In the genomic region with DNA sequence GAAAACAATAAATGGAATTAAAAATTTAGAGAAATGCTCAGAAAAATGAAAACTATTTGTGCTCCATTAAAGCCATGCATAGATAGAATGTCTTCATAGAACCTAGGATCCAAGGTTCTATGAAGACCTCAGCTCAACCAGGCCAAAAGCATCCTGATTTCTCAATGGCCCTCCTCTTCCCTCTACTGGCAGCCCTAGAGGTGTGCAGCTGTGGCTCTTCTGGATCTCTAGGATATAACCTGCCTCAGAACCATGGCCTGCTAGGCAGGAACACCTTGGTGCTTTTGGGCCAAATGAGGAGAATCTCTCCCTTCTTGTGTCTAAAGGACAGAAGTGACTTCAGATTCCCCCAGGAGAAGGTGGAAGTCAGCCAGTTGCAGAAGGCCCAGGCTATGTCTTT, we compare ENCODE assay signal across 3 cellular contexts.
A peak's percentile ranks its signal among the peaks of the same experiment; 100 is the strongest.
TF ChIP-seq lines count a peak whose summit lies in the region.

No MANE protein-coding gene starts in this region.

TF ChIP-seq in HEK293T, 16 proteins besides CTCF, POLR2A, EP300 and RAD21:
- TF ChIP-seq FOXK2 (IDR thresholded peaks at IDR 0.05) (no peak), LEF1 (IDR thresholded peaks at IDR 0.05; ENCODE audit: borderline replicate concordance) (no peak), L3MBTL2 (conservative IDR thresholded peaks at IDR 0.05) (no peak), ELF4 (IDR thresholded peaks at IDR 0.05) (no peak), SP1 (IDR thresholded peaks at IDR 0.05) (no peak), FOXM1 (IDR thresholded peaks at IDR 0.05; ENCODE audit: borderline replicate concordance) (no peak), HDGF (IDR thresholded peaks at IDR 0.05; ENCODE audit: borderline replicate concordance) (no peak), ARNT (IDR thresholded peaks at IDR 0.05) (no peak), NFRKB (IDR thresholded peaks at IDR 0.05) (no peak), TARDBP (IDR thresholded peaks at IDR 0.05) (no peak), CTBP1 (IDR thresholded peaks at IDR 0.05; ENCODE audit: borderline replicate concordance) (no peak), ZNF384 (IDR thresholded peaks at IDR 0.05) (no peak)
- TF ChIP-seq, protein P1, sequence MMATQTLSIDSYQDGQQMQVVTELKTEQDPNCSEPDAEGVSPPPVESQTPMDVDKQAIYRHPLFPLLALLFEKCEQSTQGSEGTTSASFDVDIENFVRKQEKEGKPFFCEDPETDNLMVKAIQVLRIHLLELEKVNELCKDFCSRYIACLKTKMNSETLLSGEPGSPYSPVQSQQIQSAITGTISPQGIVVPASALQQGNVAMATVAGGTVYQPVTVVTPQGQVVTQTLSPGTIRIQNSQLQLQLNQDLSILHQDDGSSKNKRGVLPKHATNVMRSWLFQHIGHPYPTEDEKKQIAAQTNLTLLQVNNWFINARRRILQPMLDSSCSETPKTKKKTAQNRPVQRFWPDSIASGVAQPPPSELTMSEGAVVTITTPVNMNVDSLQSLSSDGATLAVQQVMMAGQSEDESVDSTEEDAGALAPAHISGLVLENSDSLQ (IDR thresholded peaks at IDR 0.05) = no peak

TF ChIP-seq in GM12878, 131 proteins besides CTCF, POLR2A, EP300 and RAD21:
- TF ChIP-seq GABPA (IDR thresholded peaks at IDR 0.05; ENCODE audit: low read depth) = no peak
- no peak for TF ChIP-seq CREB1 (IDR thresholded peaks at IDR 0.05; ENCODE audit: low read depth)
- TF ChIP-seq CBX3 (IDR thresholded peaks at IDR 0.05; ENCODE audit: borderline replicate concordance, low read depth) = no peak
- no peak for TF ChIP-seq ZNF217 (IDR thresholded peaks at IDR 0.05)
- TF ChIP-seq, protein P2, sequence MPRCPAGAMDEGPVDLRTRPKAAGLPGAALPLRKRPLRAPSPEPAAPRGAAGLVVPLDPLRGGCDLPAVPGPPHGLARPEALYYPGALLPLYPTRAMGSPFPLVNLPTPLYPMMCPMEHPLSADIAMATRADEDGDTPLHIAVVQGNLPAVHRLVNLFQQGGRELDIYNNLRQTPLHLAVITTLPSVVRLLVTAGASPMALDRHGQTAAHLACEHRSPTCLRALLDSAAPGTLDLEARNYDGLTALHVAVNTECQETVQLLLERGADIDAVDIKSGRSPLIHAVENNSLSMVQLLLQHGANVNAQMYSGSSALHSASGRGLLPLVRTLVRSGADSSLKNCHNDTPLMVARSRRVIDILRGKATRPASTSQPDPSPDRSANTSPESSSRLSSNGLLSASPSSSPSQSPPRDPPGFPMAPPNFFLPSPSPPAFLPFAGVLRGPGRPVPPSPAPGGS (IDR thresholded peaks at IDR 0.05; ENCODE audit: borderline replicate concordance, insufficient read depth, low read depth, low read length, poor library complexity, severe bottlenecking) = no peak
- peak; percentile 91 for TF ChIP-seq SMC3 (IDR thresholded peaks at IDR 0.05; ENCODE audit: borderline replicate concordance, low read length)
- no peak for TF ChIP-seq MEF2A (IDR thresholded peaks at IDR 0.05; ENCODE audit: insufficient read depth, low read depth, low read length)
- TF ChIP-seq POLR2AphosphoS5 (IDR thresholded peaks at IDR 0.05; ENCODE audit: low read length) = no peak
- TF ChIP-seq, protein P3, sequence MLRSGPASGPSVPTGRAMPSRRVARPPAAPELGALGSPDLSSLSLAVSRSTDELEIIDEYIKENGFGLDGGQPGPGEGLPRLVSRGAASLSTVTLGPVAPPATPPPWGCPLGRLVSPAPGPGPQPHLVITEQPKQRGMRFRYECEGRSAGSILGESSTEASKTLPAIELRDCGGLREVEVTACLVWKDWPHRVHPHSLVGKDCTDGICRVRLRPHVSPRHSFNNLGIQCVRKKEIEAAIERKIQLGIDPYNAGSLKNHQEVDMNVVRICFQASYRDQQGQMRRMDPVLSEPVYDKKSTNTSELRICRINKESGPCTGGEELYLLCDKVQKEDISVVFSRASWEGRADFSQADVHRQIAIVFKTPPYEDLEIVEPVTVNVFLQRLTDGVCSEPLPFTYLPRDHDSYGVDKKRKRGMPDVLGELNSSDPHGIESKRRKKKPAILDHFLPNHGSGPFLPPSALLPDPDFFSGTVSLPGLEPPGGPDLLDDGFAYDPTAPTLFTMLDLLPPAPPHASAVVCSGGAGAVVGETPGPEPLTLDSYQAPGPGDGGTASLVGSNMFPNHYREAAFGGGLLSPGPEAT (IDR thresholded peaks at IDR 0.05; ENCODE audit: low read depth) = no peak
- no peak for TF ChIP-seq TAF1 (IDR thresholded peaks at IDR 0.05; ENCODE audit: borderline replicate concordance, low read depth, low read length)
- TF ChIP-seq CHD2 (IDR thresholded peaks at IDR 0.05; ENCODE audit: borderline replicate concordance, low read depth, low read length) = no peak
- no peak for TF ChIP-seq JUNB (IDR thresholded peaks at IDR 0.05)
- peak; percentile 44; the same call in 1 of the 2 replicates for TF ChIP-seq YY1 (IDR thresholded peaks at IDR 0.05; ENCODE audit: low read depth, low read length)
- TF ChIP-seq, protein P4, sequence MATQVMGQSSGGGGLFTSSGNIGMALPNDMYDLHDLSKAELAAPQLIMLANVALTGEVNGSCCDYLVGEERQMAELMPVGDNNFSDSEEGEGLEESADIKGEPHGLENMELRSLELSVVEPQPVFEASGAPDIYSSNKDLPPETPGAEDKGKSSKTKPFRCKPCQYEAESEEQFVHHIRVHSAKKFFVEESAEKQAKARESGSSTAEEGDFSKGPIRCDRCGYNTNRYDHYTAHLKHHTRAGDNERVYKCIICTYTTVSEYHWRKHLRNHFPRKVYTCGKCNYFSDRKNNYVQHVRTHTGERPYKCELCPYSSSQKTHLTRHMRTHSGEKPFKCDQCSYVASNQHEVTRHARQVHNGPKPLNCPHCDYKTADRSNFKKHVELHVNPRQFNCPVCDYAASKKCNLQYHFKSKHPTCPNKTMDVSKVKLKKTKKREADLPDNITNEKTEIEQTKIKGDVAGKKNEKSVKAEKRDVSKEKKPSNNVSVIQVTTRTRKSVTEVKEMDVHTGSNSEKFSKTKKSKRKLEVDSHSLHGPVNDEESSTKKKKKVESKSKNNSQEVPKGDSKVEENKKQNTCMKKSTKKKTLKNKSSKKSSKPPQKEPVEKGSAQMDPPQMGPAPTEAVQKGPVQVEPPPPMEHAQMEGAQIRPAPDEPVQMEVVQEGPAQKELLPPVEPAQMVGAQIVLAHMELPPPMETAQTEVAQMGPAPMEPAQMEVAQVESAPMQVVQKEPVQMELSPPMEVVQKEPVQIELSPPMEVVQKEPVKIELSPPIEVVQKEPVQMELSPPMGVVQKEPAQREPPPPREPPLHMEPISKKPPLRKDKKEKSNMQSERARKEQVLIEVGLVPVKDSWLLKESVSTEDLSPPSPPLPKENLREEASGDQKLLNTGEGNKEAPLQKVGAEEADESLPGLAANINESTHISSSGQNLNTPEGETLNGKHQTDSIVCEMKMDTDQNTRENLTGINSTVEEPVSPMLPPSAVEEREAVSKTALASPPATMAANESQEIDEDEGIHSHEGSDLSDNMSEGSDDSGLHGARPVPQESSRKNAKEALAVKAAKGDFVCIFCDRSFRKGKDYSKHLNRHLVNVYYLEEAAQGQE (IDR thresholded peaks at IDR 0.05; ENCODE audit: low read depth, low read length) = no peak
- TF ChIP-seq ASH2L (IDR thresholded peaks at IDR 0.05; ENCODE audit: borderline replicate concordance, low read depth) = no peak

TF ChIP-seq in liver, 16 proteins besides CTCF, POLR2A, EP300 and RAD21:
- TF ChIP-seq TAF1 (conservative IDR thresholded peaks at IDR 0.05) (no peak), HNF4A (conservative IDR thresholded peaks at IDR 0.05) (no peak), FOXA2 (IDR thresholded peaks at IDR 0.05) (no peak), FOXA1 (IDR thresholded peaks at IDR 0.05) (no peak), SP1 (IDR thresholded peaks at IDR 0.05) (no peak), HNF4G (IDR thresholded peaks at IDR 0.05) (no peak)
- TF ChIP-seq, protein P5, sequence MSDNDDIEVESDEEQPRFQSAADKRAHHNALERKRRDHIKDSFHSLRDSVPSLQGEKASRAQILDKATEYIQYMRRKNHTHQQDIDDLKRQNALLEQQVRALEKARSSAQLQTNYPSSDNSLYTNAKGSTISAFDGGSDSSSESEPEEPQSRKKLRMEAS (IDR thresholded peaks at IDR 0.05) = no peak
- TF ChIP-seq, protein P6, sequence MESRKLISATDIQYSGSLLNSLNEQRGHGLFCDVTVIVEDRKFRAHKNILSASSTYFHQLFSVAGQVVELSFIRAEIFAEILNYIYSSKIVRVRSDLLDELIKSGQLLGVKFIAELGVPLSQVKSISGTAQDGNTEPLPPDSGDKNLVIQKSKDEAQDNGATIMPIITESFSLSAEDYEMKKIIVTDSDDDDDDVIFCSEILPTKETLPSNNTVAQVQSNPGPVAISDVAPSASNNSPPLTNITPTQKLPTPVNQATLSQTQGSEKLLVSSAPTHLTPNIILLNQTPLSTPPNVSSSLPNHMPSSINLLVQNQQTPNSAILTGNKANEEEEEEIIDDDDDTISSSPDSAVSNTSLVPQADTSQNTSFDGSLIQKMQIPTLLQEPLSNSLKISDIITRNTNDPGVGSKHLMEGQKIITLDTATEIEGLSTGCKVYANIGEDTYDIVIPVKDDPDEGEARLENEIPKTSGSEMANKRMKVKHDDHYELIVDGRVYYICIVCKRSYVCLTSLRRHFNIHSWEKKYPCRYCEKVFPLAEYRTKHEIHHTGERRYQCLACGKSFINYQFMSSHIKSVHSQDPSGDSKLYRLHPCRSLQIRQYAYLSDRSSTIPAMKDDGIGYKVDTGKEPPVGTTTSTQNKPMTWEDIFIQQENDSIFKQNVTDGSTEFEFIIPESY (IDR thresholded peaks at IDR 0.05) = no peak
